In genomic region chr11:6319879-6320410, GRCh38 we compare ENCODE assay signal across 8 cellular contexts. TPM values are rescaled to one million over a fixed set of nuclear protein-coding genes. Genes with fewer than 3 reads are reported as not detected.
DNase-seq lines count a peak whose midpoint lies in the region; ATAC-seq and TF ChIP-seq lines count a peak whose summit lies in the region.

No MANE protein-coding gene starts in this region.

- no peak for TF ChIP-seq CTCF in psoas muscle (IDR thresholded peaks at IDR 0.05)

- peak overlapping the region; percentile 78 for H3K4me3 ChIP-seq in psoas muscle

- no peaks in the 10 kb centered on the region for H3K9me3 Mint-ChIP-seq in activated naive CD8-positive, alpha-beta T cell (ENCODE audit: low read depth)

- H3K36me3 Mint-ChIP-seq in activated naive CD8-positive, alpha-beta T cell = no peaks in the 10 kb centered on the region

- intact Hi-C loops in Right ventricle myocardium inferior (cut with DNase I) (loop anchor here (1.0 to 5.0 kb wide), 5 partner anchors 32 to 152 kb away; partner anchors contain the start of genes FHIP1B and TRIM3), psoas muscle (cut with DNase I) (loop anchor here (5.0 kb wide), 3 partner anchors 32 to 83 kb away; partner anchors contain the start of gene CNGA4 (in 1 of the 2))

- H3K27me3 ChIP-seq in psoas muscle (ENCODE audit: insufficient read depth in 3 of 3, low read length in 2 of 3) = no peaks in the 10 kb centered on the region

- ATAC-seq in HG03280 (IDR thresholded peaks at IDR 0.05; ENCODE audit: unreplicated experiment) = peak; percentile 49
- peak; percentile 95 for ATAC-seq in Right ventricle myocardium inferior
- ATAC-seq in psoas muscle = peak; percentile 87 to 90 (median 88)

- 1 to 2% (median 2%) methylated on average over 35 to 40 of the region's 40 CpGs for WGBS in psoas muscle, 3 donors

- H3K4me1 ChIP-seq in psoas muscle = peaks cover 27% of the 10 kb centered on the region

- peaks cover 28% of the 10 kb centered on the region for H3K4me1 Mint-ChIP-seq in activated naive CD8-positive, alpha-beta T cell (ENCODE audit: low read depth)

- peaks cover 24% of the 10 kb centered on the region for H3K27me3 Mint-ChIP-seq in activated naive CD8-positive, alpha-beta T cell

- peak; percentile 6 for DNase-seq in stimulated activated naive CD4-positive, alpha-beta T cell treated with Interleukin-2 at 50 U/mL for 16 hours (lab: John Stamatoyannopoulos, UW)
- no peak for DNase-seq in stimulated activated naive CD4-positive, alpha-beta T cell (lab: John Stamatoyannopoulos, UW)
- DNase-seq in Right ventricle myocardium inferior (ENCODE audit: missing footprints) = peak; percentile 96
- DNase-seq in psoas muscle = peak; percentile 86 to 92
- no peak for DNase-seq in NCI-H526 treated with DMSO at 0.1 percent for 48 hours (lab: John Stamatoyannopoulos, UW)
- DNase-seq in NCI-H446 (lab: John Stamatoyannopoulos, UW) = no peak

- no peaks in the 10 kb centered on the region for H3K9me3 ChIP-seq in psoas muscle

- H3K27ac ChIP-seq in psoas muscle = peak overlapping the region; percentile 96

- H3K27ac Mint-ChIP-seq in activated naive CD8-positive, alpha-beta T cell = peak overlapping the region; percentile 51

- no peaks in the 10 kb centered on the region for H3K36me3 ChIP-seq in psoas muscle (ENCODE audit: insufficient read depth in 1 of 2, low read depth in 1 of 2)

- H3K4me3 Mint-ChIP-seq in activated naive CD8-positive, alpha-beta T cell = peak overlapping the region; percentile 79

RNA-seq across cellular contexts. Expression of gene CAVIN3, which starts 0.4 kb away (rescaled TPM):
- total RNA-seq in Right ventricle myocardium inferior = 42.5 TPM
- 10 to 100 TPM; 14.2 to 25.5 (median 15.4) TPM for total RNA-seq in psoas muscle
- polyA plus RNA-seq in psoas muscle = 10 to 100 TPM; 21.5 to 24.7 (median 23.5) TPM

Comparison
In these comparisons a context has a peak if more than half of its experiments do, and no peak if none do; other contexts are left out.
1. DNase-seq: peak in stimulated activated naive CD4-positive, alpha-beta T cell treated with Interleukin-2 at 50 U/mL for 16 hours (single experiment), Right ventricle myocardium inferior (single experiment) and psoas muscle (2 of 2); none in stimulated activated naive CD4-positive, alpha-beta T cell (0 of 6), NCI-H526 treated with DMSO at 0.1 percent for 48 hours (single experiment) and NCI-H446 (0 of 2).
2. Peak in every context shown above with its lines, with median percentiles within 50 percentile points of each other: ATAC-seq.